Comparison of ENCODE assay signal across 22 cellular contexts in the genomic region with DNA sequence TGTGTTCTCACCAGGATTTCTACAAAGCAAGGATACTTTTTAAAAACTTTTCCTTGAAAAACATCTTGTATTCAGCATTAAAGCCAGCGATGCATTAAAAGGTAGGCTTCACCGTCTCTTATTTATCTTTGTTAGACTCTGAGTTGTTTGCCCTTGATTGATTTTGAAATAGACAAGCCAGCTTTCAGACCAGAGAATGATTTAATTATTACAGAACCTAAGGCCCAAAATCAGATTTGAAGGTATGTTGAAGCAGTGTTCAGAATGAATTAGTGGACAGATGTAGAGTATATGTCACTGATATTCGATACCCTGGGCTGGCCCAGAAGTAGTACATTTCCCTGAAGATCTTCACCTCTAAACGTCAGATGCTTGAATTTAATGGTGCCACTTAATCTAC.
"Had no signal": no experiment of that assay in that cellular context is flagged by ENCODE, and none has a peak within 500 bp of the region (broad histone marks: within the 10 kb centered on the region; RNA-seq: fewer than 3 reads in every experiment).

No MANE protein-coding gene starts in this region.

- H3K27ac ChIP-seq: cardiac muscle cell, gastrocnemius medialis, heart left ventricle, sigmoid colon, stomach, testis, upper lobe of right lung had no signal

- H3K9me3 ChIP-seq: gastrocnemius medialis, sigmoid colon, stomach, testis, upper lobe of right lung had no signal

- H3K27me3 ChIP-seq: cardiac muscle cell, gastrocnemius medialis, heart left ventricle, sigmoid colon, stomach, testis, upper lobe of right lung had no signal

- DNase-seq: activated CD4-positive, alpha-beta memory T cell treated with anti-CD3 and anti-CD28 coated beads, Interleukin-2, amount 10 ng/mL, durations not matched to agents 7 days and 5 days; activated CD4-positive, alpha-beta T cell treated with anti-CD3 and anti-CD28 coated beads for 36 hours; activated CD8-positive, alpha-beta memory T cell treated with anti-CD3 and anti-CD28 coated beads, Interleukin-2, amount 10 ng/mL, durations not matched to agents 7 days and 5 days; activated naive CD4-positive, alpha-beta T cell; activated naive CD8-positive, alpha-beta T cell treated with anti-CD3 and anti-CD28 coated beads for 36 hours; amygdala; effector CD8-positive, alpha-beta T cell; gastrocnemius medialis; heart left ventricle; kidney; left ventricle myocardium superior; naive thymus-derived CD4-positive, alpha-beta T cell; sigmoid colon; stimulated activated CD4-positive, alpha-beta T cell treated with anti-CD3 and anti-CD28 coated beads, Interleukin-4, amount 100 ng/mL, for 24 hours; stomach; testis; upper lobe of right lung had no signal

- H3K36me3 ChIP-seq: cardiac muscle cell, gastrocnemius medialis, heart left ventricle, sigmoid colon, stomach, upper lobe of right lung had no signal

- H3K4me3 ChIP-seq: cardiac muscle cell, gastrocnemius medialis, sigmoid colon, stomach, testis, upper lobe of right lung had no signal

- ATAC-seq: activated CD4-positive, alpha-beta T cell treated with anti-CD3 and anti-CD28 coated beads for 36 hours; activated CD8-positive, alpha-beta memory T cell treated with anti-CD3 and anti-CD28 coated beads, Interleukin-2, amount 10 ng/mL, durations not matched to agents 7 days and 5 days; activated T-helper 17 cell treated with anti-CD3 and anti-CD28 coated beads, Interleukin-2, amount 50 U/mL, for 72 hours; esophagus mucosa; gastrocnemius medialis; heart left ventricle; left ventricle myocardium superior; naive thymus-derived CD4-positive, alpha-beta T cell; stimulated activated effector memory CD8-positive, alpha-beta T cell treated with anti-CD3 and anti-CD28 coated beads, Interleukin-12 subunit alpha, Interleukin-12 subunit beta, amount 100 ng/mL, for 72 hours; upper lobe of right lung; WTC11 had no signal

- H3K4me1 ChIP-seq: gastrocnemius medialis, heart left ventricle, sigmoid colon, stomach, testis, upper lobe of right lung had no signal
